In genomic region chr18:47669815-47670214, GRCh38 we compare ENCODE assay signal across 36 cellular contexts.
"Had no signal": no experiment of that assay in that cellular context is flagged by ENCODE, and none has a peak within 500 bp of the region (broad histone marks: within the 10 kb centered on the region; RNA-seq: fewer than 3 reads in every experiment).

No MANE protein-coding gene starts in this region.

- H3K9me3 ChIP-seq: ascending aorta had no signal

- H3K27me3 Mint-ChIP-seq: central memory CD8-positive, alpha-beta T cell had no signal

- DNase-seq: activated CD4-positive, alpha-beta memory T cell treated with anti-CD3 and anti-CD28 coated beads, Interleukin-2, amount 10 ng/mL, durations not matched to agents 7 days and 5 days; activated CD4-positive, alpha-beta T cell treated with anti-CD3 and anti-CD28 coated beads for 1 hour; activated CD4-positive, alpha-beta T cell treated with anti-CD3 and anti-CD28 coated beads for 36 hours; activated CD4-positive, alpha-beta T cell treated with anti-CD3 and anti-CD28 coated beads for 48 hours; activated CD4-positive, alpha-beta T cell treated with anti-CD3 and anti-CD28 coated beads, Interleukin-2, amount 10 ng/mL, durations not matched to agents 7 days and 5 days; activated CD4-positive, alpha-beta T cell treated with anti-CD3 and anti-CD28 coated beads, Interleukin-2, amount 50 U/mL, for 48 hours; activated CD4-positive, CD25-positive, alpha-beta regulatory T cell; activated CD8-positive, alpha-beta memory T cell treated with anti-CD3 and anti-CD28 coated beads for 24 hours; activated CD8-positive, alpha-beta memory T cell treated with anti-CD3 and anti-CD28 coated beads, Interleukin-2, amount 10 ng/mL, durations not matched to agents 7 days and 5 days; activated CD8-positive, alpha-beta memory T cell treated with anti-CD3 and anti-CD28 coated beads, Interleukin-2, amount 50 U/mL, for 48 hours; activated CD8-positive, alpha-beta T cell treated with anti-CD3 and anti-CD28 coated beads, Interleukin-2, amount 10 ng/mL, durations not matched to agents 7 days and 5 days; activated effector memory CD4-positive, alpha-beta T cell treated with Interleukin-2 at 50 U/mL for 16 hours; activated gamma-delta T cell; activated naive CD4-positive, alpha-beta T cell treated with anti-CD3 and anti-CD28 coated beads, Interleukin-2, amount 10 ng/mL, durations not matched to agents 7 days and 5 days; activated naive CD4-positive, alpha-beta T cell treated with Interleukin-2 at 50 U/mL for 16 hours; activated naive CD8-positive, alpha-beta T cell treated with anti-CD3 and anti-CD28 coated beads, Interleukin-2, amount 10 ng/mL, durations not matched to agents 7 days and 5 days; activated naive CD8-positive, alpha-beta T cell treated with anti-CD3 and anti-CD28 coated beads, Interleukin-2, amount 50 U/mL, for 24 hours; activated T-cell treated with anti-CD3 and anti-CD28 coated beads, Interleukin-2, amount 50 U/mL, for 24 hours; activated T-cell treated with anti-CD3 and anti-CD28 coated beads, Interleukin-2, amount 50 U/mL, for 48 hours; amygdala; anterior cingulate cortex; caudate nucleus; cerebellar nuclear complex; T-helper 2 cell; T-helper 9 cell; WERI-Rb-1 had no signal

- H3K27ac Mint-ChIP-seq: activated CD4-positive, alpha-beta memory T cell treated with anti-CD3 and anti-CD28 coated beads, Interleukin-2, amount 10 ng/mL, durations not matched to agents 7 days and 5 days; activated CD4-positive, alpha-beta T cell treated with anti-CD3 and anti-CD28 coated beads for 36 hours; activated CD4-positive, alpha-beta T cell treated with anti-CD3 and anti-CD28 coated beads, Interleukin-2, amount 10 ng/mL, durations not matched to agents 7 days and 5 days; activated CD8-positive, alpha-beta memory T cell treated with anti-CD3 and anti-CD28 coated beads, Interleukin-2, amount 10 ng/mL, durations not matched to agents 7 days and 5 days; activated CD8-positive, alpha-beta T cell treated with anti-CD3 and anti-CD28 coated beads, Interleukin-2, amount 10 ng/mL, durations not matched to agents 7 days and 5 days; activated naive CD4-positive, alpha-beta T cell treated with anti-CD3 and anti-CD28 coated beads, Interleukin-2, amount 10 ng/mL, durations not matched to agents 7 days and 5 days; activated naive CD4-positive, alpha-beta T cell treated with anti-CD3 and anti-CD28 coated beads, Interleukin-2, amount 50 U/mL, for 24 hours; activated naive CD8-positive, alpha-beta T cell; activated naive CD8-positive, alpha-beta T cell treated with anti-CD3 and anti-CD28 coated beads, Interleukin-2, amount 10 ng/mL, durations not matched to agents 7 days and 5 days; activated naive CD8-positive, alpha-beta T cell treated with anti-CD3 and anti-CD28 coated beads, Interleukin-2, amount 50 U/mL, for 24 hours; activated T-cell treated with anti-CD3 and anti-CD28 coated beads, Interleukin-2, amount 50 U/mL, for 24 hours; activated T-helper 2 cell treated with anti-CD3 and anti-CD28 coated beads, Interferon-gamma antibody, Interleukin-2, Interleukin-4, amounts not matched to agents 10 μg/mL and 5 μg/mL and 100 μg/mL, durations not matched to agents 14 hours and 24 hours and 36 hours; brain; T-helper 2 cell treated with Interferon-gamma antibody and Interleukin-4, amounts not matched to agents 5 μg/mL and 100 μg/mL, for 36 hours; WTC11 had no signal

- H3K4me3 Mint-ChIP-seq: activated CD4-positive, alpha-beta memory T cell treated with anti-CD3 and anti-CD28 coated beads, Interleukin-2, amount 10 ng/mL, durations not matched to agents 7 days and 5 days; activated CD4-positive, alpha-beta T cell treated with anti-CD3 and anti-CD28 coated beads for 36 hours; activated CD4-positive, alpha-beta T cell treated with anti-CD3 and anti-CD28 coated beads, Interleukin-2, amount 10 ng/mL, durations not matched to agents 7 days and 5 days; activated CD8-positive, alpha-beta memory T cell treated with anti-CD3 and anti-CD28 coated beads, Interleukin-2, amount 10 ng/mL, durations not matched to agents 7 days and 5 days; activated CD8-positive, alpha-beta T cell treated with anti-CD3 and anti-CD28 coated beads, Interleukin-2, amount 10 ng/mL, durations not matched to agents 7 days and 5 days; activated naive CD4-positive, alpha-beta T cell treated with anti-CD3 and anti-CD28 coated beads, Interleukin-2, amount 10 ng/mL, durations not matched to agents 7 days and 5 days; activated naive CD4-positive, alpha-beta T cell treated with anti-CD3 and anti-CD28 coated beads, Interleukin-2, amount 50 U/mL, for 24 hours; activated naive CD8-positive, alpha-beta T cell; activated naive CD8-positive, alpha-beta T cell treated with anti-CD3 and anti-CD28 coated beads, Interleukin-2, amount 10 ng/mL, durations not matched to agents 7 days and 5 days; activated naive CD8-positive, alpha-beta T cell treated with anti-CD3 and anti-CD28 coated beads, Interleukin-2, amount 50 U/mL, for 24 hours; activated T-cell treated with anti-CD3 and anti-CD28 coated beads, Interleukin-2, amount 50 U/mL, for 24 hours; brain; central memory CD8-positive, alpha-beta T cell; T-helper 2 cell treated with Interferon-gamma antibody and Interleukin-4, amounts not matched to agents 5 μg/mL and 100 μg/mL, for 36 hours; WTC11 had no signal

- H3K36me3 ChIP-seq: ascending aorta, cardiac muscle cell, WERI-Rb-1 had no signal

- H3K4me1 Mint-ChIP-seq: activated CD4-positive, alpha-beta memory T cell treated with anti-CD3 and anti-CD28 coated beads, Interleukin-2, amount 10 ng/mL, durations not matched to agents 7 days and 5 days; activated CD4-positive, alpha-beta T cell treated with anti-CD3 and anti-CD28 coated beads for 36 hours; activated CD4-positive, alpha-beta T cell treated with anti-CD3 and anti-CD28 coated beads, Interleukin-2, amount 10 ng/mL, durations not matched to agents 7 days and 5 days; activated CD8-positive, alpha-beta memory T cell treated with anti-CD3 and anti-CD28 coated beads, Interleukin-2, amount 10 ng/mL, durations not matched to agents 7 days and 5 days; activated naive CD4-positive, alpha-beta T cell treated with anti-CD3 and anti-CD28 coated beads, Interleukin-2, amount 10 ng/mL, durations not matched to agents 7 days and 5 days; activated naive CD4-positive, alpha-beta T cell treated with anti-CD3 and anti-CD28 coated beads, Interleukin-2, amount 50 U/mL, for 24 hours; activated naive CD8-positive, alpha-beta T cell treated with anti-CD3 and anti-CD28 coated beads, Interleukin-2, amount 10 ng/mL, durations not matched to agents 7 days and 5 days; activated naive CD8-positive, alpha-beta T cell treated with anti-CD3 and anti-CD28 coated beads, Interleukin-2, amount 50 U/mL, for 24 hours; brain; central memory CD8-positive, alpha-beta T cell had no signal

- H3K4me1 ChIP-seq: ascending aorta had no signal

- ATAC-seq: activated CD4-positive, alpha-beta T cell treated with anti-CD3 and anti-CD28 coated beads for 36 hours; activated CD4-positive, CD25-positive, alpha-beta regulatory T cell treated with anti-CD3 and anti-CD28 coated beads, Interleukin-2, amount 50 U/mL, for 24 hours; activated CD8-positive, alpha-beta memory T cell treated with anti-CD3 and anti-CD28 coated beads, Interleukin-2, amount 10 ng/mL, durations not matched to agents 7 days and 5 days; activated CD8-positive, alpha-beta T cell treated with anti-CD3 and anti-CD28 coated beads, Interleukin-2, amount 10 ng/mL, durations not matched to agents 7 days and 5 days; activated naive CD8-positive, alpha-beta T cell treated with anti-CD3 and anti-CD28 coated beads, Interleukin-2, amount 50 U/mL, for 24 hours; WTC11 had no signal

- H3K4me3 ChIP-seq: ascending aorta, cardiac muscle cell had no signal

- H3K27ac ChIP-seq: ascending aorta, cardiac muscle cell, WERI-Rb-1 had no signal

- H3K27me3 ChIP-seq: ascending aorta, cardiac muscle cell had no signal

- H3K9me3 Mint-ChIP-seq: activated CD4-positive, alpha-beta memory T cell treated with anti-CD3 and anti-CD28 coated beads, Interleukin-2, amount 10 ng/mL, durations not matched to agents 7 days and 5 days; activated CD4-positive, alpha-beta T cell treated with anti-CD3 and anti-CD28 coated beads, Interleukin-2, amount 10 ng/mL, durations not matched to agents 7 days and 5 days; activated naive CD4-positive, alpha-beta T cell treated with anti-CD3 and anti-CD28 coated beads, Interleukin-2, amount 10 ng/mL, durations not matched to agents 7 days and 5 days; activated naive CD4-positive, alpha-beta T cell treated with anti-CD3 and anti-CD28 coated beads, Interleukin-2, amount 50 U/mL, for 24 hours; activated naive CD8-positive, alpha-beta T cell treated with anti-CD3 and anti-CD28 coated beads, Interleukin-2, amount 10 ng/mL, durations not matched to agents 7 days and 5 days; activated T-cell treated with anti-CD3 and anti-CD28 coated beads, Interleukin-2, amount 50 U/mL, for 24 hours; activated T-helper 2 cell treated with anti-CD3 and anti-CD28 coated beads, Interferon-gamma antibody, Interleukin-2, Interleukin-4, amounts not matched to agents 10 μg/mL and 5 μg/mL and 100 μg/mL, durations not matched to agents 14 hours and 24 hours and 36 hours; central memory CD8-positive, alpha-beta T cell; T-helper 2 cell treated with Interferon-gamma antibody and Interleukin-4, amounts not matched to agents 5 μg/mL and 100 μg/mL, for 36 hours had no signal

- H3K36me3 Mint-ChIP-seq: activated CD8-positive, alpha-beta memory T cell treated with anti-CD3 and anti-CD28 coated beads, Interleukin-2, amount 10 ng/mL, durations not matched to agents 7 days and 5 days; activated naive CD4-positive, alpha-beta T cell treated with anti-CD3 and anti-CD28 coated beads, Interleukin-2, amount 10 ng/mL, durations not matched to agents 7 days and 5 days; activated naive CD4-positive, alpha-beta T cell treated with anti-CD3 and anti-CD28 coated beads, Interleukin-2, amount 50 U/mL, for 24 hours; activated naive CD8-positive, alpha-beta T cell; activated naive CD8-positive, alpha-beta T cell treated with anti-CD3 and anti-CD28 coated beads, Interleukin-2, amount 10 ng/mL, durations not matched to agents 7 days and 5 days; brain; WTC11 had no signal
